27 cellular contexts compared by ENCODE assay signal in genomic region chr15:92462771-92463170, GRCh38.
"Had no signal": no experiment of that assay in that cellular context is flagged by ENCODE, and none has a peak within 500 bp of the region (broad histone marks: within the 10 kb centered on the region; RNA-seq: fewer than 3 reads in every experiment).

No MANE protein-coding gene starts in this region.

- H3K27ac Mint-ChIP-seq: naive thymus-derived CD8-positive, alpha-beta T cell; stimulated activated memory B cell treated with anti-CD40 and anti-IgM and Interleukin-4, amounts not matched to agents 10 μg/mL and 1 μg/mL and 100 μg/mL, for 72 hours had no signal

- H3K4me1 ChIP-seq: gastroesophageal sphincter, heart right ventricle, lower lobe of right lung, psoas muscle, spleen, testis, tibial artery, upper lobe of left lung, uterus had no signal

- H3K9me3 Mint-ChIP-seq: naive thymus-derived CD8-positive, alpha-beta T cell; stimulated activated memory B cell treated with anti-CD40 and anti-IgM and Interleukin-4, amounts not matched to agents 10 μg/mL and 1 μg/mL and 100 μg/mL, for 72 hours had no signal

- H3K9me3 ChIP-seq: gastroesophageal sphincter, heart right ventricle, left ventricle myocardium inferior, lower lobe of right lung, ovary, psoas muscle, spleen, testis, tibial artery, upper lobe of left lung, uterus had no signal

- H3K4me3 Mint-ChIP-seq: naive thymus-derived CD8-positive, alpha-beta T cell; stimulated activated memory B cell treated with anti-CD40 and anti-IgM and Interleukin-4, amounts not matched to agents 10 μg/mL and 1 μg/mL and 100 μg/mL, for 72 hours had no signal

- FAIRE-seq: colon, islet of Langerhans had no signal

- H3K4me1 Mint-ChIP-seq: naive thymus-derived CD8-positive, alpha-beta T cell; stimulated activated memory B cell treated with anti-CD40 and anti-IgM and Interleukin-4, amounts not matched to agents 10 μg/mL and 1 μg/mL and 100 μg/mL, for 72 hours had no signal

- H3K4me3 ChIP-seq: dorsolateral prefrontal cortex, gastroesophageal sphincter, heart right ventricle, left ventricle myocardium inferior, lower lobe of right lung, ovary, psoas muscle, skin epidermis, spleen, testis, tibial artery, upper lobe of left lung, uterus had no signal

- H3K27me3 ChIP-seq: gastroesophageal sphincter, heart right ventricle, ovary, testis, tibial artery, upper lobe of left lung, uterus had no signal

- H3K27me3 Mint-ChIP-seq: stimulated activated memory B cell treated with anti-CD40 and anti-IgM and Interleukin-4, amounts not matched to agents 10 μg/mL and 1 μg/mL and 100 μg/mL, for 72 hours had no signal

- DNase-seq: dorsolateral prefrontal cortex; effector CD4-positive, alpha-beta T cell; foreskin fibroblast; heart right ventricle; hippocampal formation; left colon; left ventricle myocardium inferior; lower lobe of right lung; naive thymus-derived CD8-positive, alpha-beta T cell; occipital lobe; ovary; posterior cingulate gyrus; psoas muscle; right cardiac atrium; spleen; stimulated activated CD4-positive, alpha-beta T cell treated with anti-CD3 and anti-CD28 coated beads, Interleukin-4, amount 100 ng/mL, for 4 hours; stimulated activated naive CD8-positive, alpha-beta T cell treated with anti-CD3 and anti-CD28 coated beads, Interleukin-15, Interleukin-2, amounts not matched to agents 100 U/mL and 50 U/mL, for 24 hours; substantia nigra; testis; tibial artery; upper lobe of left lung; uterus had no signal

- H3K36me3 ChIP-seq: gastroesophageal sphincter, heart right ventricle, left ventricle myocardium inferior, lower lobe of right lung, ovary, spleen, tibial artery, upper lobe of left lung, uterus had no signal

- H3K27ac ChIP-seq: dorsolateral prefrontal cortex, gastroesophageal sphincter, heart right ventricle, left ventricle myocardium inferior, lower lobe of right lung, ovary, psoas muscle, spleen, testis, tibial artery, upper lobe of left lung, uterus had no signal

- H3K36me3 Mint-ChIP-seq: naive thymus-derived CD8-positive, alpha-beta T cell; stimulated activated memory B cell treated with anti-CD40 and anti-IgM and Interleukin-4, amounts not matched to agents 10 μg/mL and 1 μg/mL and 100 μg/mL, for 72 hours had no signal
